22 cellular contexts compared by ENCODE assay signal in genomic region chr20:3706774-3707507, GRCh38. TPM values are rescaled to one million over a fixed set of nuclear protein-coding genes. Genes with fewer than 3 reads are reported as not detected.
A peak's percentile ranks its signal among the peaks of the same experiment; 100 is the strongest.
DNase-seq lines count a peak whose midpoint lies in the region; ATAC-seq and TF ChIP-seq lines count a peak whose summit lies in the region.
"Had no signal": no experiment of that assay in that cellular context is flagged by ENCODE, and none has a peak within 500 bp of the region (broad histone marks: within the 10 kb centered on the region; RNA-seq: fewer than 3 reads in every experiment).

No MANE protein-coding gene starts in this region.

- H2BK5ac ChIP-seq in H9 (ENCODE audit: insufficient read length, low read length) = no peak overlapping the region

- H4K8ac ChIP-seq in H9 (replicated peaks; ENCODE audit: insufficient read length, low read depth, low read length) = no peak overlapping the region

- peaks cover under 1% of the 10 kb centered on the region for H4K20me1 ChIP-seq in H9 (ENCODE audit: control insufficient read depth, insufficient read depth, insufficient read length)

- H3K18ac ChIP-seq in H9 (ENCODE audit: insufficient read length, low read depth, low read length) = no peak overlapping the region

- no peak overlapping the region for H3K23ac ChIP-seq in H9 (ENCODE audit: insufficient read length, low read depth, low read length)

- H3K9me3 Mint-ChIP-seq in H9 = no peaks in the 10 kb centered on the region
- H3K9me3 Mint-ChIP-seq: activated B cell treated with CpG ODN at 0.5 μM for 24 hours; activated naive CD4-positive, alpha-beta T cell treated with anti-CD3 and anti-CD28 coated beads, Interleukin-2, amount 10 ng/mL, durations not matched to agents 7 days and 5 days; central memory CD8-positive, alpha-beta T cell; natural killer cell treated with Interleukin-12 subunit alpha and Interleukin-12 subunit beta and Interleukin-15 and Interleukin-18, amount 100 ng/mL, for 72 hours; T-cell had no signal

- no peak overlapping the region for H2BK20ac ChIP-seq in H9 (ENCODE audit: low read depth, low read length, poor library complexity, severe bottlenecking)

- H3K4me1 ChIP-seq in H9 (ENCODE audit: insufficient read depth, low read length) (no peaks in the 10 kb centered on the region), RWPE2 (ENCODE audit: insufficient read depth, poor library complexity, severe bottlenecking) (no peaks in the 10 kb centered on the region), heart right ventricle (peaks cover 3 to 34% (median 14%) of the 10 kb centered on the region in 9 donors), skeletal muscle tissue (ENCODE audit: control insufficient read depth in 3 of 3, insufficient read depth in 3 of 3, low read length in 3 of 3) (peaks cover 12 to 36% (median 26%) of the 10 kb centered on the region in 3 donors)

- H3K14ac ChIP-seq in H9 (ENCODE audit: insufficient read depth, low read length) = no peak overlapping the region

- H3K4ac ChIP-seq in H9 (ENCODE audit: low read depth, low read length) = no peak overlapping the region

- no peak overlapping the region for H2BK12ac ChIP-seq in H9 (ENCODE audit: insufficient read length, low read depth, low read length)

- H3K27me3 ChIP-seq in H9 (ENCODE audit: insufficient read depth, low read length) (no peaks in the 10 kb centered on the region), RWPE2 (ENCODE audit: insufficient read depth, poor library complexity, severe bottlenecking) (no peaks in the 10 kb centered on the region), heart right ventricle (no peaks in the 10 kb centered on the region), skeletal muscle tissue (ENCODE audit: control insufficient read depth in 3 of 3, insufficient read depth in 3 of 3, low read length in 3 of 3) (peaks cover 0 to 2% (median 0%) of the 10 kb centered on the region in 3 donors)
- H3K27me3 ChIP-seq: hepatocyte had no signal

- H3K36me3 Mint-ChIP-seq in H9 (ENCODE audit: insufficient read depth in 1 of 3, low read depth in 3 of 3) = no peaks in the 10 kb centered on the region; a peak in 1 of 7 replicates
- H3K36me3 Mint-ChIP-seq: activated naive CD4-positive, alpha-beta T cell treated with anti-CD3 and anti-CD28 coated beads, Interleukin-2, amount 10 ng/mL, durations not matched to agents 7 days and 5 days; natural killer cell treated with Interleukin-12 subunit alpha and Interleukin-12 subunit beta and Interleukin-15 and Interleukin-18, amount 100 ng/mL, for 72 hours; T-cell had no signal

- intact Hi-C loops in heart right ventricle (cut with DNase I) (loop anchor here in 1 of 10 donors (5.0 kb wide), 1 partner anchor 145 kb away; no protein-coding TSS in a partner anchor), left colon (cut with DNase I, micrococcal nuclease) (no loop called here)

- no peak overlapping the region for H4K5ac ChIP-seq in H9 (ENCODE audit: insufficient read length, low read depth, low read length)

- no peaks in the 10 kb centered on the region for H3K9me3 ChIP-seq in H9 (ENCODE audit: control insufficient read depth, low read depth, low read length)
- no peaks in the 10 kb centered on the region for H3K9me3 ChIP-seq in RWPE2 (ENCODE audit: severe bottlenecking)
- no peaks in the 10 kb centered on the region for H3K9me3 ChIP-seq in heart right ventricle
- no peaks in the 10 kb centered on the region for H3K9me3 ChIP-seq in skeletal muscle tissue (ENCODE audit: control insufficient read depth in 3 of 3, low read length in 3 of 3)
- H3K9me3 ChIP-seq: lower lobe of right lung had no signal

- H3K27ac ChIP-seq in H9 (ENCODE audit: insufficient read length, low read depth, low read length) = no peak overlapping the region
- H3K27ac ChIP-seq in RWPE2 (ENCODE audit: poor library complexity, severe bottlenecking) = no peak overlapping the region
- no peak overlapping the region for H3K27ac ChIP-seq in heart right ventricle
- peak overlapping the region; percentile 50 for H3K27ac ChIP-seq in skeletal muscle tissue (ENCODE audit: low read depth, low read length)
- H3K27ac ChIP-seq: hepatocyte, lower lobe of right lung had no signal

- no peaks in the 10 kb centered on the region for H3K79me2 ChIP-seq in H9 (ENCODE audit: insufficient read depth, low read length)
- H3K79me2 ChIP-seq: hepatocyte had no signal

- DNase-seq in H9 (peak; percentile 21), RWPE2 (ENCODE audit: low spot score) (no peak), heart right ventricle (peak in 1 of 2 donors; percentile 33), left colon (no peak), NCI-H524 treated with DMSO at 0.1 percent for 48 hours (lab: John Stamatoyannopoulos, UW) (no peak)
- no peak for DNase-seq in stimulated activated CD4-positive, alpha-beta T cell treated with anti-CD3 and anti-CD28 coated beads, Interleukin-4, amount 100 ng/mL, for 4 hours
- DNase-seq: activated B cell treated with CpG ODN at 0.5 μM for 24 hours; activated CD8-positive, alpha-beta memory T cell treated with anti-CD3 and anti-CD28 coated beads, Interleukin-2, amount 50 U/mL, for 4 hours; activated naive CD4-positive, alpha-beta T cell treated with anti-CD3 and anti-CD28 coated beads, Interleukin-2, amount 10 ng/mL, durations not matched to agents 7 days and 5 days; lower lobe of right lung; NCI-H1092 treated with DMSO at 0.1 percent for 48 hours; NCI-H2227 treated with DMSO at 0.1 percent for 48 hours; retina; stimulated activated CD4-positive, alpha-beta T cell treated with anti-CD3 and anti-CD28 coated beads, Interleukin-4, amount 100 ng/mL, for 24 hours; T-cell had no signal

- no peaks in the 10 kb centered on the region for H3K79me1 ChIP-seq in H9 (ENCODE audit: insufficient read depth, low read depth, low read length, poor library complexity, severe bottlenecking)

- no peak overlapping the region for H3T11ph ChIP-seq in H9 (ENCODE audit: low read length)

- no peak overlapping the region for H2BK120ac ChIP-seq in H9 (ENCODE audit: low read depth, low read length, poor library complexity, severe bottlenecking)

- no peak overlapping the region for H2AFZ ChIP-seq in H9 (ENCODE audit: low read length)
- H2AFZ ChIP-seq: hepatocyte had no signal

- no peaks in the 10 kb centered on the region for H3K23me2 ChIP-seq in H9 (ENCODE audit: insufficient read length, low read depth, low read length, poor library complexity, severe bottlenecking)

- no peak overlapping the region for H2BK15ac ChIP-seq in H9 (ENCODE audit: low read depth, low read length)

- peak; percentile 34; the same call in 1 of the 3 replicates for ATAC-seq in RWPE2 (ENCODE audit: low read depth)
- peak in 5 of 8 donors; percentile 27 to 78 (median 64) for ATAC-seq in heart right ventricle
- ATAC-seq in left colon = no peak
- ATAC-seq in GM21723 (IDR thresholded peaks at IDR 0.05; ENCODE audit: unreplicated experiment) = no peak
- ATAC-seq: natural killer cell treated with Interleukin-12 subunit alpha and Interleukin-12 subunit beta and Interleukin-15 and Interleukin-18, amount 100 ng/mL, for 72 hours; T-cell had no signal

- no peak overlapping the region for H3K9ac ChIP-seq in H9 (ENCODE audit: extremely low read depth, insufficient read length, low read length)
- peak overlapping the region in 2 of 3 donors; percentile 54 to 57 for H3K9ac ChIP-seq in skeletal muscle tissue (ENCODE audit: low read depth in 1 of 3, low read length in 3 of 3)

- no peak overlapping the region for H4K91ac ChIP-seq in H9 (ENCODE audit: insufficient read length, low read depth, low read length)

- H3K36me3 ChIP-seq in RWPE2 (ENCODE audit: low read depth) (no peaks in the 10 kb centered on the region), heart right ventricle (peaks cover 0 to 28% (median 0%) of the 10 kb centered on the region in 9 donors), skeletal muscle tissue (ENCODE audit: control insufficient read depth in 3 of 3, insufficient read depth in 3 of 3, low read length in 3 of 3) (no peaks in the 10 kb centered on the region)
- H3K36me3 ChIP-seq: lower lobe of right lung had no signal

- H3K4me3 ChIP-seq in RWPE2 (ENCODE audit: severe bottlenecking) (no peak overlapping the region), heart right ventricle (no peak overlapping the region), skeletal muscle tissue (ENCODE audit: low read length in 3 of 3) (peak overlapping the region in 2 of 3 donors; percentile 3 to 56)
- H3K4me3 ChIP-seq: hepatocyte, lower lobe of right lung had no signal

- H3K4me1 Mint-ChIP-seq in H9 = no peaks in the 10 kb centered on the region
- H3K4me1 Mint-ChIP-seq: activated B cell treated with CpG ODN at 0.5 μM for 24 hours; activated naive CD4-positive, alpha-beta T cell treated with anti-CD3 and anti-CD28 coated beads, Interleukin-2, amount 10 ng/mL, durations not matched to agents 7 days and 5 days; T-cell had no signal

- H3K56ac ChIP-seq in H9 (ENCODE audit: insufficient read length, low read depth, low read length) = no peak overlapping the region

- no peak overlapping the region for H3K4me2 ChIP-seq in H9 (ENCODE audit: insufficient read depth, insufficient read length, low read length)
- H3K4me2 ChIP-seq: hepatocyte had no signal

- H3K27me3 Mint-ChIP-seq in H9 (ENCODE audit: low read depth) = no peaks in the 10 kb centered on the region; the same call in none of the 2 replicates

- WGBS in H9 (ENCODE audit: extremely low coverage, insufficient read length, low lambda C conversion rate) = no CpG with 5 or more reads among the region's 10 CpGs
- 83 to 86% methylated on average over 10 of the region's 10 CpGs for WGBS in heart right ventricle, 2 donors

- no peak overlapping the region for H2AK5ac ChIP-seq in H9 (ENCODE audit: insufficient read length, low read length)

- no peak for TF ChIP-seq CTCF in H9 (conservative IDR thresholded peaks at IDR 0.05)
- no peak for TF ChIP-seq CTCF in RWPE2 (IDR thresholded peaks at IDR 0.05; ENCODE audit: poor library complexity, severe bottlenecking)
- TF ChIP-seq CTCF in heart right ventricle (IDR thresholded peaks at IDR 0.05) = no peak

- H3K4me3 Mint-ChIP-seq in H9 = no peak overlapping the region
- H3K4me3 Mint-ChIP-seq: activated B cell treated with CpG ODN at 0.5 μM for 24 hours; activated naive CD4-positive, alpha-beta T cell treated with anti-CD3 and anti-CD28 coated beads, Interleukin-2, amount 10 ng/mL, durations not matched to agents 7 days and 5 days; central memory CD8-positive, alpha-beta T cell; natural killer cell treated with Interleukin-12 subunit alpha and Interleukin-12 subunit beta and Interleukin-15 and Interleukin-18, amount 100 ng/mL, for 72 hours; T-cell had no signal

- no peak overlapping the region for H3K27ac Mint-ChIP-seq in H9
- H3K27ac Mint-ChIP-seq: activated B cell treated with CpG ODN at 0.5 μM for 24 hours; activated naive CD4-positive, alpha-beta T cell treated with anti-CD3 and anti-CD28 coated beads, Interleukin-2, amount 10 ng/mL, durations not matched to agents 7 days and 5 days; natural killer cell treated with Interleukin-12 subunit alpha and Interleukin-12 subunit beta and Interleukin-15 and Interleukin-18, amount 100 ng/mL, for 72 hours; T-cell had no signal

RNA-seq across cellular contexts. Expression of gene SIGLEC1, which starts 5.5 kb away (rescaled TPM):
- total RNA-seq in H9 (2021) (not detected in 2 replicates), heart right ventricle (10 to 100 TPM in 2 of 10 donors, 1 to 10 TPM in 8; 1.3 to 22.4 (median 2.8) TPM), skeletal muscle tissue (2.1 TPM), left colon (10 to 100 TPM in 1 of 2 donors, 1 to 10 TPM in 1; 3.1 to 10.4 TPM)
- polyA plus RNA-seq in heart right ventricle = 10 to 100 TPM in 1 of 2 donors, 1 to 10 TPM in 1; 1.8 to 13.0 TPM
- total RNA-seq: activated B cell treated with CpG ODN at 0.5 μM for 24 hours, G401 had no signal

RNA-seq across cellular contexts. Expression of gene ADAM33, which starts 25.1 kb away (rescaled TPM):
- total RNA-seq in H9 (2021) (4.0 and 4.4 TPM in 2 replicates), heart right ventricle (10 to 100 TPM in 2 of 10 donors, 1 to 10 TPM in 8; 1.6 to 13.2 (median 3.3) TPM), skeletal muscle tissue (30.8 TPM), left colon (10 to 100 TPM in 1 of 2 donors, 1 to 10 TPM in 1; 6.4 to 20.7 TPM)
- polyA plus RNA-seq in heart right ventricle = 10 to 100 TPM in 1 of 2 donors, 1 to 10 TPM in 1; 5.6 to 71.8 TPM
- total RNA-seq: activated B cell treated with CpG ODN at 0.5 μM for 24 hours; G401; natural killer cell treated with Interleukin-12 subunit alpha and Interleukin-12 subunit beta and Interleukin-15 and Interleukin-18, amount 100 ng/mL, for 72 hours; T-cell had no signal

RNA-seq across cellular contexts. Expression of gene HSPA12B, which starts 25.5 kb away (rescaled TPM):
- total RNA-seq in H9 (2021) (2.7 and 2.9 TPM in 2 replicates), heart right ventricle (10 to 100 TPM in 7 of 10 donors, 1 to 10 TPM in 3; 8.4 to 26.5 (median 11.2) TPM), skeletal muscle tissue (14.6 TPM), left colon (1 to 10 TPM; 2.3 to 2.5 TPM)
- 10 to 100 TPM; 19.7 to 21.7 TPM for polyA plus RNA-seq in heart right ventricle
- total RNA-seq: activated B cell treated with CpG ODN at 0.5 μM for 24 hours; G401; natural killer cell treated with Interleukin-12 subunit alpha and Interleukin-12 subunit beta and Interleukin-15 and Interleukin-18, amount 100 ng/mL, for 72 hours had no signal

RNA-seq across cellular contexts. Expression of gene GFRA4, which starts 43.7 kb away (rescaled TPM):
- total RNA-seq in H9 (2021) (not detected in 2 replicates), heart right ventricle (not detected), skeletal muscle tissue (not detected), left colon (not detected)
- polyA plus RNA-seq in heart right ventricle = not detected
- total RNA-seq: activated B cell treated with CpG ODN at 0.5 μM for 24 hours; G401; hepatocyte; lower lobe of right lung; natural killer cell treated with Interleukin-12 subunit alpha and Interleukin-12 subunit beta and Interleukin-15 and Interleukin-18, amount 100 ng/mL, for 72 hours; T-cell; urinary bladder had no signal
- polyA plus RNA-seq: hepatocyte, urinary bladder had no signal

Comparison
In these comparisons a context has a peak if more than half of its experiments do, and no peak if none do; other contexts are left out.
1. ATAC-seq: peak in RWPE2 (single experiment) and heart right ventricle (5 of 8); none in left colon (single experiment) and GM21723 (single experiment).
2. H3K4me3 ChIP-seq: peak in skeletal muscle tissue (2 of 3); none in RWPE2 (single experiment) and heart right ventricle (0 of 10).